In the genomic region with DNA sequence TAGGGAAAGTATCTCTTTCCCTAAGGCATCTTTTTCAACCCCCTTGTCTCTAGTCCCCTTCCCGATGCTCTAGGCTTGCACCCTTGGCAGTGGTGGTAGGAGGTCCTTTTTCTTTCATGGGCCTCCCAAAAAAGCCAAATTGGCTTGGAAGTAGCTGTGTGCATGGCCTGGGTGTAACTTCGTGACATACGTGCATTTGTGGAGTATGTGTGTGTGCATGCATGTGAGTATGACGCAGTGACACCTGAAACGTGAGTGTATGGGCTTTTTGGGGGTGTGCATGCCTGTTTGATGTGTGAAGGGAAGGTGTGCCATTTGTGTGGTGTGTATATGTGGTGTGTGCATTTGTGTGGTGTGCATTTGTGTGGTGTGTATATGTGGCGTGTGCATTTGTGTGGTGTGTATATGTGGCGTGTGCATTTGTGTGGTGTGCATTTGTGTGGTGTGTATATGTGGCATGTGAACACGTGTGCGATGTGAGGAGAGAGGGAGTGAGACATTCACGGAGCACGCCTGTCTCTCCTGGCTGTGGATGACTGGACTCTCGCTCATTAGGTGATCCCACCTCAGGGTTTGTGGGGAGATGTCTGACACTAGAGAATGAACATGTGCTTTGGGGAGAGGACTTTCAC, we compare ENCODE assay signal across 1 cellular context.
TF ChIP-seq lines count a peak whose summit lies in the region.

No MANE protein-coding gene starts in this region.

TF ChIP-seq in HEK293, 187 proteins besides CTCF, POLR2A, EP300 and RAD21 (continued from another document):
- TF ChIP-seq, protein P1, sequence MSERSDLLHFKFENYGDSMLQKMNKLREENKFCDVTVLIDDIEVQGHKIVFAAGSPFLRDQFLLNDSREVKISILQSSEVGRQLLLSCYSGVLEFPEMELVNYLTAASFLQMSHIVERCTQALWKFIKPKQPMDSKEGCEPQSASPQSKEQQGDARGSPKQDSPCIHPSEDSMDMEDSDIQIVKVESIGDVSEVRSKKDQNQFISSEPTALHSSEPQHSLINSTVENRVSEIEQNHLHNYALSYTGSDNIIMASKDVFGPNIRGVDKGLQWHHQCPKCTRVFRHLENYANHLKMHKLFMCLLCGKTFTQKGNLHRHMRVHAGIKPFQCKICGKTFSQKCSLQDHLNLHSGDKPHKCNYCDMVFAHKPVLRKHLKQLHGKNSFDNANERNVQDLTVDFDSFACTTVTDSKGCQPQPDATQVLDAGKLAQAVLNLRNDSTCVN (tag by site-specific recombination; optimal IDR thresholded peaks at IDR 0.05) = no peak
- TF ChIP-seq ZNF248 (tag by site-specific recombination; IDR thresholded peaks at IDR 0.05) = no peak
- TF ChIP-seq, protein P2, sequence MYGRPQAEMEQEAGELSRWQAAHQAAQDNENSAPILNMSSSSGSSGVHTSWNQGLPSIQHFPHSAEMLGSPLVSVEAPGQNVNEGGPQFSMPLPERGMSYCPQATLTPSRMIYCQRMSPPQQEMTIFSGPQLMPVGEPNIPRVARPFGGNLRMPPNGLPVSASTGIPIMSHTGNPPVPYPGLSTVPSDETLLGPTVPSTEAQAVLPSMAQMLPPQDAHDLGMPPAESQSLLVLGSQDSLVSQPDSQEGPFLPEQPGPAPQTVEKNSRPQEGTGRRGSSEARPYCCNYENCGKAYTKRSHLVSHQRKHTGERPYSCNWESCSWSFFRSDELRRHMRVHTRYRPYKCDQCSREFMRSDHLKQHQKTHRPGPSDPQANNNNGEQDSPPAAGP (tag by site-specific recombination; IDR thresholded peaks at IDR 0.05) = no peak
- TF ChIP-seq ZNF354C (tag by site-specific recombination; IDR thresholded peaks at IDR 0.05; ENCODE audit: borderline replicate concordance, low read depth) = no peak
- TF ChIP-seq ZNF223 (tag by site-specific recombination; IDR thresholded peaks at IDR 0.05) = no peak
- TF ChIP-seq, protein P3, sequence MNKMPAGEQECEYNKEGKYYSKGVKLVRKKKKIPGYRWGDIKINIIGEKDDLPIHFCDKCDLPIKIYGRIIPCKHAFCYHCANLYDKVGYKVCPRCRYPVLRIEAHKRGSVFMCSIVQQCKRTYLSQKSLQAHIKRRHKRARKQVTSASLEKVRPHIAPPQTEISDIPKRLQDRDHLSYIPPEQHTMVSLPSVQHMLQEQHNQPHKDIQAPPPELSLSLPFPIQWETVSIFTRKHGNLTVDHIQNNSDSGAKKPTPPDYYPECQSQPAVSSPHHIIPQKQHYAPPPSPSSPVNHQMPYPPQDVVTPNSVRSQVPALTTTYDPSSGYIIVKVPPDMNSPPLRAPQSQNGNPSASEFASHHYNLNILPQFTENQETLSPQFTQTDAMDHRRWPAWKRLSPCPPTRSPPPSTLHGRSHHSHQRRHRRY (tag by site-specific recombination; IDR thresholded peaks at IDR 0.05) = no peak
- TF ChIP-seq ZNF23 (tag by site-specific recombination; IDR thresholded peaks at IDR 0.05; ENCODE audit: borderline replicate concordance) = no peak
- TF ChIP-seq, protein P4, sequence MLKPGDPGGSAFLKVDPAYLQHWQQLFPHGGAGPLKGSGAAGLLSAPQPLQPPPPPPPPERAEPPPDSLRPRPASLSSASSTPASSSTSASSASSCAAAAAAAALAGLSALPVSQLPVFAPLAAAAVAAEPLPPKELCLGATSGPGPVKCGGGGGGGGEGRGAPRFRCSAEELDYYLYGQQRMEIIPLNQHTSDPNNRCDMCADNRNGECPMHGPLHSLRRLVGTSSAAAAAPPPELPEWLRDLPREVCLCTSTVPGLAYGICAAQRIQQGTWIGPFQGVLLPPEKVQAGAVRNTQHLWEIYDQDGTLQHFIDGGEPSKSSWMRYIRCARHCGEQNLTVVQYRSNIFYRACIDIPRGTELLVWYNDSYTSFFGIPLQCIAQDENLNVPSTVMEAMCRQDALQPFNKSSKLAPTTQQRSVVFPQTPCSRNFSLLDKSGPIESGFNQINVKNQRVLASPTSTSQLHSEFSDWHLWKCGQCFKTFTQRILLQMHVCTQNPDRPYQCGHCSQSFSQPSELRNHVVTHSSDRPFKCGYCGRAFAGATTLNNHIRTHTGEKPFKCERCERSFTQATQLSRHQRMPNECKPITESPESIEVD (tag by site-specific recombination; IDR thresholded peaks at IDR 0.05) = no peak
- TF ChIP-seq SCRT1 (tag by site-specific recombination; IDR thresholded peaks at IDR 0.05; ENCODE audit: borderline replicate concordance) = no peak
- TF ChIP-seq, protein P5, sequence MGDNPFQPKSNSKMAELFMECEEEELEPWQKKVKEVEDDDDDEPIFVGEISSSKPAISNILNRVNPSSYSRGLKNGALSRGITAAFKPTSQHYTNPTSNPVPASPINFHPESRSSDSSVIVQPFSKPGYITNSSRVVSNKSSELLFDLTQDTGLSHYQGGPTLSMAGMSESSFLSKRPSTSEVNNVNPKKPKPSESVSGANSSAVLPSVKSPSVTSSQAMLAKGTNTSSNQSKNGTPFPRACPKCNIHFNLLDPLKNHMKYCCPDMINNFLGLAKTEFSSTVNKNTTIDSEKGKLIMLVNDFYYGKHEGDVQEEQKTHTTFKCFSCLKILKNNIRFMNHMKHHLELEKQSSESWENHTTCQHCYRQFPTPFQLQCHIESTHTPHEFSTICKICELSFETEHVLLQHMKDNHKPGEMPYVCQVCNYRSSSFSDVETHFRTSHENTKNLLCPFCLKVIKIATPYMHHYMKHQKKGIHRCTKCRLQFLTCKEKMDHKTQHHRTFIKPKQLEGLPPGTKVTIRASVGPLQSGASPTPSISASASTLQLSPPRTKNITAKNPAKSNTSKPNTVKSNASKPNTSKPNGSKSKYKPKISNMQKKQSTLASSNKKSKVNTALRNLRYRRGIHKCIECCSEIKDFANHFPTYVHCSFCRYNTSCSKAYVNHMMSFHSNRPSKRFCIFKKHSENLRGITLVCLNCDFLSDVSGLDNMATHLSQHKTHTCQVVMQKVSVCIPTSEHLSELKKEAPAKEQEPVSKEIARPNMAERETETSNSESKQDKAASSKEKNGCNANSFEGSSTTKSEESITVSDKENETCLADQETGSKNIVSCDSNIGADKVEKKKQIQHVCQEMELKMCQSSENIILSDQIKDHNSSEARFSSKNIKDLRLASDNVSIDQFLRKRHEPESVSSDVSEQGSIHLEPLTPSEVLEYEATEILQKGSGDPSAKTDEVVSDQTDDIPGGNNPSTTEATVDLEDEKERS (tag by site-specific recombination; IDR thresholded peaks at IDR 0.05) = no peak
